In genomic region chr6:36780517-36781210, GRCh38 we compare ENCODE assay signal across 12 cellular contexts. TPM values are rescaled to one million over a fixed set of nuclear protein-coding genes. Genes with fewer than 3 reads are reported as not detected.
DNase-seq lines count a peak whose midpoint lies in the region; ATAC-seq and TF ChIP-seq lines count a peak whose summit lies in the region.
"Had no signal": no experiment of that assay in that cellular context is flagged by ENCODE, and none has a peak within 500 bp of the region (broad histone marks: within the 10 kb centered on the region; RNA-seq: fewer than 3 reads in every experiment).

No MANE protein-coding gene starts in this region.

- 53% methylated on average over 11 of the region's 11 CpGs for WGBS in prostate gland

- no peak for TF ChIP-seq POLR2A in prostate gland (IDR thresholded peaks at IDR 0.05)

- no peaks in the 10 kb centered on the region for H3K9me3 Mint-ChIP-seq in endothelial cell (ENCODE audit: unreplicated experiment)
- no peaks in the 10 kb centered on the region for H3K9me3 Mint-ChIP-seq in stimulated activated naive B cell treated with anti-CD40 and anti-IgM and Interleukin-4, amounts not matched to agents 10 μg/mL and 1 μg/mL and 100 μg/mL, for 72 hours

- DNase-seq in NCI-H510A treated with DMSO at 0.1 percent for 48 hours (lab: John Stamatoyannopoulos, UW): peak; percentile 27
- DNase-seq in NCI-H510A (lab: John Stamatoyannopoulos, UW): no peak
- DNase-seq in NOMO-1 treated with DMSO at 0.1 percent for 48 hours (lab: John Stamatoyannopoulos, UW; ENCODE audit: unreplicated experiment): peak; percentile 91
- DNase-seq in endothelial cell (ENCODE audit: low spot score): no peak
- DNase-seq in stimulated activated naive B cell treated with anti-CD40 and anti-IgM and Interleukin-4, amounts not matched to agents 10 μg/mL and 1 μg/mL and 100 μg/mL, for 72 hours: peak; percentile 31
- DNase-seq in posterior vena cava (ENCODE audit: low spot score): no peak
- DNase-seq in prostate gland (ENCODE audit: low spot score): no peak
- DNase-seq: NCI-H524 treated with DMSO at 0.1 percent for 48 hours; stimulated activated CD4-positive, alpha-beta T cell treated with anti-CD3 and anti-CD28 coated beads, Interleukin-4, amount 100 ng/mL, for 24 hours had no signal

- H3K27me3 Mint-ChIP-seq in endothelial cell (ENCODE audit: unreplicated experiment): no peaks in the 10 kb centered on the region
- peaks cover 32 to 41% of the 10 kb centered on the region in 2 donors for H3K27me3 Mint-ChIP-seq in stimulated activated naive B cell treated with anti-CD40 and anti-IgM and Interleukin-4, amounts not matched to agents 10 μg/mL and 1 μg/mL and 100 μg/mL, for 72 hours

- intact Hi-C loops in posterior vena cava (cut with DNase I) (no loop called here), prostate gland (cut with DNase I) (no loop called here)

- H3K4me3 ChIP-seq in prostate gland: no peak overlapping the region

- H3K27me3 ChIP-seq in prostate gland (replicated peaks; ENCODE audit: insufficient read depth): no peaks in the 10 kb centered on the region

- no peak for TF ChIP-seq CTCF in endothelial cell (IDR thresholded peaks at IDR 0.05; ENCODE audit: unreplicated experiment)
- TF ChIP-seq CTCF in prostate gland (IDR thresholded peaks at IDR 0.05): no peak

- H3K4me1 ChIP-seq in prostate gland (replicated peaks): no peaks in the 10 kb centered on the region

- H3K4me3 Mint-ChIP-seq in endothelial cell (ENCODE audit: unreplicated experiment): peak overlapping the region; percentile 61
- peak overlapping the region; percentile 14 to 60 for H3K4me3 Mint-ChIP-seq in stimulated activated naive B cell treated with anti-CD40 and anti-IgM and Interleukin-4, amounts not matched to agents 10 μg/mL and 1 μg/mL and 100 μg/mL, for 72 hours

- no peak overlapping the region for H3K27ac Mint-ChIP-seq in endothelial cell (ENCODE audit: unreplicated experiment)
- H3K27ac Mint-ChIP-seq in stimulated activated naive B cell treated with anti-CD40 and anti-IgM and Interleukin-4, amounts not matched to agents 10 μg/mL and 1 μg/mL and 100 μg/mL, for 72 hours: peak overlapping the region; percentile 4

- H3K36me3 Mint-ChIP-seq in endothelial cell (ENCODE audit: low read depth, unreplicated experiment): peaks cover 14% of the 10 kb centered on the region
- no peaks in the 10 kb centered on the region for H3K36me3 Mint-ChIP-seq in stimulated activated naive B cell treated with anti-CD40 and anti-IgM and Interleukin-4, amounts not matched to agents 10 μg/mL and 1 μg/mL and 100 μg/mL, for 72 hours

- no peaks in the 10 kb centered on the region for H3K36me3 ChIP-seq in prostate gland

- peaks cover 14% of the 10 kb centered on the region for H3K4me1 Mint-ChIP-seq in endothelial cell (ENCODE audit: unreplicated experiment)
- H3K4me1 Mint-ChIP-seq in stimulated activated naive B cell treated with anti-CD40 and anti-IgM and Interleukin-4, amounts not matched to agents 10 μg/mL and 1 μg/mL and 100 μg/mL, for 72 hours: peaks cover 22 to 47% of the 10 kb centered on the region in 2 donors

- peak; percentile 61 to 65 for ATAC-seq in stimulated activated naive B cell treated with anti-CD40 and anti-IgM and Interleukin-4, amounts not matched to agents 10 μg/mL and 1 μg/mL and 100 μg/mL, for 72 hours (replicated peaks)
- ATAC-seq in GM18517 (IDR thresholded peaks at IDR 0.05; ENCODE audit: unreplicated experiment): no peak
- ATAC-seq: left lobe of liver had no signal

- H3K27ac ChIP-seq in prostate gland: no peak overlapping the region

- no peaks in the 10 kb centered on the region for H3K9me3 ChIP-seq in prostate gland

RNA-seq across cellular contexts. Expression of gene CPNE5, which starts 58.6 kb away (rescaled TPM):
- 24.9 TPM for total RNA-seq in endothelial cell (ENCODE audit: unreplicated experiment)
- 1 to 10 TPM; 5.2 to 5.4 TPM for total RNA-seq in posterior vena cava
- 10 to 100 TPM in 1 of 2 donors, 1 to 10 TPM in 1; 3.9 to 64.5 TPM for total RNA-seq in prostate gland
- total RNA-seq: A172 had no signal

Comparison
In these comparisons a context has a peak if more than half of its experiments do, and no peak if none do; other contexts are left out.
1. DNase-seq: peak in NCI-H510A treated with DMSO at 0.1 percent for 48 hours (single experiment), NOMO-1 treated with DMSO at 0.1 percent for 48 hours (single experiment) and stimulated activated naive B cell treated with anti-CD40 and anti-IgM and Interleukin-4, amounts not matched to agents 10 μg/mL and 1 μg/mL and 100 μg/mL, for 72 hours (single experiment); none in NCI-H510A (single experiment), endothelial cell (single experiment), posterior vena cava (single experiment) and prostate gland (single experiment).